In the genomic region with DNA sequence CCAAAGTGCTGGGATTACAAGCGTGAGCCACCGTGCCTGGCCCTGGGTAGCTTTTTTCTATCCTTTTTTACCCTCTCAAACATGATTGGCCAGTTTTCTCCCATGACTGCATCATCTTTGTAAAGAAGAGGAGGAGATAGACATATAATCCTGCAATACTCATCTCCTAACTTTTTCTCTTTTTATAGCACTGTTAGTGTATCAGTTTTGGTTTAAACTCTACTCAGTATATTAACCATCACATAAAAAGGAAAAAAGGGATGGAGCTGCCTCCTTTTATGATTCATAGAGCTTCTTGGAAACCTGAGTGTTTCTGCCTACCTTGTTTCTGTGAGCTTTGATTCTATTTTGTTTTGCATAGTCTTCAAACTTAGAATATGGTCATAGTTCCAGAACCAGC, we compare ENCODE assay signal across 20 cellular contexts. TPM values are rescaled to one million over a fixed set of nuclear protein-coding genes. Genes with fewer than 3 reads are reported as not detected.
A peak's percentile ranks its signal among the peaks of the same experiment; 100 is the strongest.
DNase-seq lines count a peak whose midpoint lies in the region; ATAC-seq and FAIRE-seq lines count a peak whose summit lies in the region.
"Had no signal": no experiment of that assay in that cellular context is flagged by ENCODE, and none has a peak within 500 bp of the region (broad histone marks: within the 10 kb centered on the region; RNA-seq: fewer than 3 reads in every experiment).

No MANE protein-coding gene starts in this region.

- H3K9me3 ChIP-seq in BLaER1, result no peaks in the 10 kb centered on the region
- no peaks in the 10 kb centered on the region for H3K9me3 ChIP-seq in small intestine (ENCODE audit: control insufficient read depth, low read depth)

- H3K4me2 ChIP-seq in BLaER1, result peak overlapping the region; percentile 39; the same call in 1 of the 2 replicates

- POLR2A ChIA-PET in activated CD4-positive, alpha-beta T cell treated with anti-CD3 and anti-CD28 coated beads for 36 hours (lab: Charles Lee), result interaction anchor here (0.6 to 2.3 kb wide), 11 partner anchors 12 to 201 kb away, joined by 3 to 11 read pairs (median 5); a partner anchor contains a TSS

- no peaks in the 10 kb centered on the region for H3K27me3 ChIP-seq in BLaER1
- H3K27me3 ChIP-seq in small intestine (ENCODE audit: control insufficient read depth in 2 of 2, insufficient read depth in 2 of 2, low read length in 2 of 2), result no peaks in the 10 kb centered on the region

- peak; percentile 90 for ATAC-seq in activated CD4-positive, alpha-beta T cell treated with anti-CD3 and anti-CD28 coated beads for 36 hours
- peak; percentile 29 to 69 for ATAC-seq in activated T-cell treated with anti-CD3 and anti-CD28 coated beads, Interleukin-2, amount 50 U/mL, for 72 hours (replicated peaks in 1 of 2)

- no peak overlapping the region for H3K9ac ChIP-seq in BLaER1

- H3K36me3 ChIP-seq in BLaER1 (peaks cover 76% of the 10 kb centered on the region), small intestine (ENCODE audit: control insufficient read depth in 2 of 2, insufficient read depth in 2 of 2, low read length in 2 of 2) (peaks cover 36 to 47% of the 10 kb centered on the region in 2 donors)

- no peak overlapping the region for H3K27ac ChIP-seq in BLaER1
- H3K27ac ChIP-seq in small intestine (ENCODE audit: low read depth in 1 of 2, low read length in 1 of 2), result no peak overlapping the region
- H3K27ac ChIP-seq: 22Rv1 had no signal

- peaks cover 52% of the 10 kb centered on the region for H3K36me3 Mint-ChIP-seq in activated CD4-positive, alpha-beta T cell treated with anti-CD3 and anti-CD28 coated beads for 36 hours (ENCODE audit: low read depth)
- peaks cover 14 to 32% of the 10 kb centered on the region in 2 donors for H3K36me3 Mint-ChIP-seq in activated T-cell treated with anti-CD3 and anti-CD28 coated beads, Interleukin-2, amount 50 U/mL, for 72 hours (ENCODE audit: insufficient read depth in 2 of 2)
- H3K36me3 Mint-ChIP-seq in activated naive CD8-positive, alpha-beta T cell treated with anti-CD3 and anti-CD28 coated beads for 36 hours, result peaks cover 10% of the 10 kb centered on the region

- H3K4me1 ChIP-seq in BLaER1 (peaks cover 19% of the 10 kb centered on the region), small intestine (ENCODE audit: control insufficient read depth in 2 of 2, insufficient read depth in 1 of 2, low read depth in 1 of 2, low read length in 1 of 2) (no peaks in the 10 kb centered on the region)

- H4K20me1 ChIP-seq in BLaER1, result no peaks in the 10 kb centered on the region

- H3K4me3 ChIP-seq in BLaER1, result no peak overlapping the region
- H3K4me3 ChIP-seq in small intestine (ENCODE audit: low read depth in 1 of 2, low read length in 2 of 2), result no peak overlapping the region

- DNase-seq in activated CD4-positive, alpha-beta T cell treated with anti-CD3 and anti-CD28 coated beads for 36 hours, result no peak
- no peak for DNase-seq in activated CD4-positive, alpha-beta T cell treated with anti-CD3 and anti-CD28 coated beads for 1 hour
- no peak for DNase-seq in activated T-cell treated with anti-CD3 and anti-CD28 coated beads, Interleukin-2, amount 50 U/mL, for 72 hours
- DNase-seq in activated T-cell treated with anti-CD3 and anti-CD28 coated beads, Interleukin-2, amount 50 U/mL, for 48 hours, result no peak
- no peak for DNase-seq in activated naive CD8-positive, alpha-beta T cell treated with anti-CD3 and anti-CD28 coated beads for 36 hours
- DNase-seq in small intestine, result no peak
- no peak for DNase-seq in COLO829 (ENCODE audit: low spot score)
- DNase-seq: AML-193; C1 segment of cervical spinal cord; CD4-positive, alpha-beta T cell; DMS153; DMS79 treated with DMSO at 0.1 percent for 48 hours; EL; GDM1; GOT3; H9 had no signal

- 82 to 90% (median 89%) methylated on average over 2 of the region's 2 CpGs for WGBS in small intestine, 3 donors

- CTCF ChIA-PET in activated CD4-positive, alpha-beta T cell treated with anti-CD3 and anti-CD28 coated beads for 36 hours (lab: Charles Lee), result interaction anchor here (0.6 to 1.7 kb wide), 8 partner anchors 9 to 591 kb away, joined by 3 to 6 read pairs (median 4); a partner anchor contains a TSS

- no peak for FAIRE-seq in small intestine (lab: Jason Lieb, UNC)
- FAIRE-seq: GM12892 had no signal

- no peaks in the 10 kb centered on the region for H3K9me3 Mint-ChIP-seq in activated CD4-positive, alpha-beta T cell treated with anti-CD3 and anti-CD28 coated beads for 36 hours (ENCODE audit: low read depth)
- no peaks in the 10 kb centered on the region for H3K9me3 Mint-ChIP-seq in activated T-cell treated with anti-CD3 and anti-CD28 coated beads, Interleukin-2, amount 50 U/mL, for 72 hours
- no peaks in the 10 kb centered on the region for H3K9me3 Mint-ChIP-seq in activated naive CD8-positive, alpha-beta T cell treated with anti-CD3 and anti-CD28 coated beads for 36 hours
- H3K9me3 Mint-ChIP-seq: CD4-positive, alpha-beta T cell; H9 had no signal

- intact Hi-C loops in activated CD4-positive, alpha-beta T cell treated with anti-CD3 and anti-CD28 coated beads for 36 hours (cut with DNase I, micrococcal nuclease), result no loop called here

- peak overlapping the region; percentile 83 for H3K27ac Mint-ChIP-seq in activated CD4-positive, alpha-beta T cell treated with anti-CD3 and anti-CD28 coated beads for 36 hours
- H3K27ac Mint-ChIP-seq in activated T-cell treated with anti-CD3 and anti-CD28 coated beads, Interleukin-2, amount 50 U/mL, for 72 hours, result peak overlapping the region; percentile 82
- peak overlapping the region; percentile 84 for H3K27ac Mint-ChIP-seq in activated naive CD8-positive, alpha-beta T cell treated with anti-CD3 and anti-CD28 coated beads for 36 hours
- H3K27ac Mint-ChIP-seq: CD4-positive, alpha-beta T cell; H9 had no signal

- peaks cover 8% of the 10 kb centered on the region for H3K4me1 Mint-ChIP-seq in activated CD4-positive, alpha-beta T cell treated with anti-CD3 and anti-CD28 coated beads for 36 hours
- H3K4me1 Mint-ChIP-seq in activated T-cell treated with anti-CD3 and anti-CD28 coated beads, Interleukin-2, amount 50 U/mL, for 72 hours (ENCODE audit: low read depth), result peaks cover 9% of the 10 kb centered on the region
- peaks cover 10% of the 10 kb centered on the region for H3K4me1 Mint-ChIP-seq in activated naive CD8-positive, alpha-beta T cell treated with anti-CD3 and anti-CD28 coated beads for 36 hours
- H3K4me1 Mint-ChIP-seq: H9 had no signal

- H3K27me3 Mint-ChIP-seq in activated CD4-positive, alpha-beta T cell treated with anti-CD3 and anti-CD28 coated beads for 36 hours, result no peaks in the 10 kb centered on the region
- H3K27me3 Mint-ChIP-seq in activated T-cell treated with anti-CD3 and anti-CD28 coated beads, Interleukin-2, amount 50 U/mL, for 72 hours (ENCODE audit: low read depth), result no peaks in the 10 kb centered on the region
- H3K27me3 Mint-ChIP-seq in activated naive CD8-positive, alpha-beta T cell treated with anti-CD3 and anti-CD28 coated beads for 36 hours, result no peaks in the 10 kb centered on the region
- H3K27me3 Mint-ChIP-seq: CD4-positive, alpha-beta T cell had no signal

- no peak overlapping the region for H3K4me3 Mint-ChIP-seq in activated CD4-positive, alpha-beta T cell treated with anti-CD3 and anti-CD28 coated beads for 36 hours
- H3K4me3 Mint-ChIP-seq in activated T-cell treated with anti-CD3 and anti-CD28 coated beads, Interleukin-2, amount 50 U/mL, for 72 hours, result peak overlapping the region; percentile 17 to 24
- H3K4me3 Mint-ChIP-seq in activated naive CD8-positive, alpha-beta T cell treated with anti-CD3 and anti-CD28 coated beads for 36 hours, result no peak overlapping the region
- H3K4me3 Mint-ChIP-seq: CD4-positive, alpha-beta T cell; H9 had no signal

RNA-seq across cellular contexts. Expression of a gene that starts 12.0 kb away (rescaled TPM):
- total RNA-seq in activated CD4-positive, alpha-beta T cell treated with anti-CD3 and anti-CD28 coated beads for 36 hours, result 10 to 100 TPM; 10.7 to 10.8 TPM
- total RNA-seq in activated T-cell treated with anti-CD3 and anti-CD28 coated beads, Interleukin-2, amount 50 U/mL, for 72 hours, result 10 to 100 TPM; 11.7 to 21.6 TPM
- 10 to 100 TPM in 1 of 2 experiments, 1 to 10 TPM in 1; 9.0 to 10.6 TPM for total RNA-seq in activated naive CD8-positive, alpha-beta T cell treated with anti-CD3 and anti-CD28 coated beads for 36 hours
- polyA plus RNA-seq in small intestine, result 1 to 10 TPM in 2 of 3 donors, under 1 TPM in 1; 0.22 to 5.9 (median 1.6) TPM

RNA-seq across cellular contexts. Expression of a gene that starts 28.6 kb away (rescaled TPM):
- total RNA-seq in activated CD4-positive, alpha-beta T cell treated with anti-CD3 and anti-CD28 coated beads for 36 hours, result 10 to 100 TPM; 52.8 to 55.6 TPM
- total RNA-seq in activated T-cell treated with anti-CD3 and anti-CD28 coated beads, Interleukin-2, amount 50 U/mL, for 72 hours, result 10 to 100 TPM; 86.3 to 92.1 TPM
- 10 to 100 TPM; 36.7 to 36.9 TPM for total RNA-seq in activated naive CD8-positive, alpha-beta T cell treated with anti-CD3 and anti-CD28 coated beads for 36 hours
- 10 to 100 TPM; 42.7 to 74.7 (median 62.4) TPM for polyA plus RNA-seq in small intestine

RNA-seq across cellular contexts. Expression of a gene that starts 28.8 kb away (rescaled TPM):
- total RNA-seq in activated CD4-positive, alpha-beta T cell treated with anti-CD3 and anti-CD28 coated beads for 36 hours, result under 1 TPM in 1 of 2 experiments, not detected in 1; 0.27 TPM
- total RNA-seq in activated T-cell treated with anti-CD3 and anti-CD28 coated beads, Interleukin-2, amount 50 U/mL, for 72 hours, result under 1 TPM in 1 of 2 donors, not detected in 1; 0.74 TPM
- total RNA-seq in activated naive CD8-positive, alpha-beta T cell treated with anti-CD3 and anti-CD28 coated beads for 36 hours, result not detected
- not detected for polyA plus RNA-seq in small intestine
- total RNA-seq: A673, H9 had no signal

RNA-seq across cellular contexts. Expression of a gene that starts 34.1 kb away (rescaled TPM):
- total RNA-seq in activated CD4-positive, alpha-beta T cell treated with anti-CD3 and anti-CD28 coated beads for 36 hours, result 1,000 to 10,000 TPM; 2,288 to 7,298 TPM
- 1,000 to 10,000 TPM; 4,759 to 5,082 TPM for total RNA-seq in activated T-cell treated with anti-CD3 and anti-CD28 coated beads, Interleukin-2, amount 50 U/mL, for 72 hours
- total RNA-seq in activated naive CD8-positive, alpha-beta T cell treated with anti-CD3 and anti-CD28 coated beads for 36 hours, result 1,000 to 10,000 TPM; 3,764 to 4,468 TPM
- not detected for polyA plus RNA-seq in small intestine

Comparison
In these comparisons a context has a peak if more than half of its experiments do, and no peak if none do; other contexts are left out.
1. H3K4me3 Mint-ChIP-seq: peak in activated T-cell treated with anti-CD3 and anti-CD28 coated beads, Interleukin-2, amount 50 U/mL, for 72 hours (2 of 2); none in activated CD4-positive, alpha-beta T cell treated with anti-CD3 and anti-CD28 coated beads for 36 hours (single experiment) and activated naive CD8-positive, alpha-beta T cell treated with anti-CD3 and anti-CD28 coated beads for 36 hours (single experiment).
2. Peak in every context shown above with its lines, with median percentiles within 50 percentile points of each other: H3K27ac Mint-ChIP-seq.